In genomic region chr4:83910693-83911092, GRCh38 we compare ENCODE assay signal across 26 cellular contexts.
"Had no signal": no experiment of that assay in that cellular context is flagged by ENCODE, and none has a peak within 500 bp of the region (broad histone marks: within the 10 kb centered on the region; RNA-seq: fewer than 3 reads in every experiment).

No MANE protein-coding gene starts in this region.

- H3K4me3 Mint-ChIP-seq: activated CD4-positive, alpha-beta memory T cell treated with anti-CD3 and anti-CD28 coated beads for 36 hours; activated CD4-positive, alpha-beta T cell treated with anti-CD3 and anti-CD28 coated beads, Interleukin-2, amount 10 ng/mL, durations not matched to agents 24 days and 14 days; activated T-helper 1 cell treated with anti-CD3 and anti-CD28 coated beads, Interleukin-12 subunit alpha, Interleukin-12 subunit beta, Interleukin-2, Interleukin-4 antibody, amounts not matched to agents 30 ng/mL and 10 ng/mL and 1 ng/mL, durations not matched to agents 14 hours and 24 hours and 36 hours; naive B cell; stimulated activated naive CD8-positive, alpha-beta T cell treated with anti-CD3 and anti-CD28 coated beads, Interleukin-15, Interleukin-2, amounts not matched to agents 100 ng/mL and 50 ng/mL, for 24 hours; T-helper 17 cell had no signal

- DNase-seq: activated CD4-positive, alpha-beta memory T cell treated with anti-CD3 and anti-CD28 coated beads for 36 hours; activated CD4-positive, alpha-beta T cell treated with anti-CD3 and anti-CD28 coated beads, Interleukin-2, amount 10 ng/mL, durations not matched to agents 24 days and 14 days; activated CD4-positive, CD25-positive, alpha-beta regulatory T cell treated with anti-CD3 and anti-CD28 coated beads, Interleukin-2, amount 50 U/mL, for 72 hours; activated CD8-positive, alpha-beta memory T cell treated with anti-CD3 and anti-CD28 coated beads, Interleukin-2, amount 50 U/mL, for 4 hours; activated effector memory CD4-positive, alpha-beta T cell treated with anti-CD3 and anti-CD28 coated beads, Interleukin-2, amount 50 U/mL, for 16 hours; activated naive CD4-positive, alpha-beta T cell treated with anti-CD3 and anti-CD28 coated beads, Interleukin-2, amount 50 U/mL, for 16 hours; activated T-cell treated with anti-CD3 and anti-CD28 coated beads, Interleukin-2, amount 50 U/mL, for 1 hour; amniotic stem cell; brain microvascular endothelial cell; dorsolateral prefrontal cortex; effector memory CD4-positive, alpha-beta T cell; hippocampal formation; left cardiac atrium; left ventricle myocardium superior; mucosa of descending colon; naive B cell; nucleus accumbens; right cardiac atrium; stimulated activated CD4-positive, alpha-beta T cell treated with anti-CD3 and anti-CD28 coated beads, Interleukin-2, amount 100 ng/mL, for 48 hours; T-helper 17 cell; T1000; upper lobe of left lung had no signal

- H3K27ac Mint-ChIP-seq: activated CD4-positive, alpha-beta memory T cell treated with anti-CD3 and anti-CD28 coated beads for 36 hours; activated CD4-positive, alpha-beta T cell treated with anti-CD3 and anti-CD28 coated beads, Interleukin-2, amount 10 ng/mL, durations not matched to agents 24 days and 14 days; activated T-helper 1 cell treated with anti-CD3 and anti-CD28 coated beads, Interleukin-12 subunit alpha, Interleukin-12 subunit beta, Interleukin-2, Interleukin-4 antibody, amounts not matched to agents 30 ng/mL and 10 ng/mL and 1 ng/mL, durations not matched to agents 14 hours and 24 hours and 36 hours; naive B cell; stimulated activated naive CD8-positive, alpha-beta T cell treated with anti-CD3 and anti-CD28 coated beads, Interleukin-15, Interleukin-2, amounts not matched to agents 100 ng/mL and 50 ng/mL, for 24 hours; T-helper 17 cell had no signal

- H3K27ac ChIP-seq: brain microvascular endothelial cell, coronary artery, dorsolateral prefrontal cortex, gastroesophageal sphincter, upper lobe of left lung had no signal

- H3K4me1 ChIP-seq: upper lobe of left lung had no signal

- H3K4me1 Mint-ChIP-seq: activated CD4-positive, alpha-beta T cell treated with anti-CD3 and anti-CD28 coated beads, Interleukin-2, amount 10 ng/mL, durations not matched to agents 24 days and 14 days; naive B cell; T-helper 17 cell had no signal

- H3K36me3 Mint-ChIP-seq: activated CD4-positive, alpha-beta memory T cell treated with anti-CD3 and anti-CD28 coated beads for 36 hours; naive B cell had no signal

- H3K9me3 Mint-ChIP-seq: activated CD4-positive, alpha-beta memory T cell treated with anti-CD3 and anti-CD28 coated beads for 36 hours; activated CD4-positive, alpha-beta T cell treated with anti-CD3 and anti-CD28 coated beads, Interleukin-2, amount 10 ng/mL, durations not matched to agents 24 days and 14 days; activated T-helper 1 cell treated with anti-CD3 and anti-CD28 coated beads, Interleukin-12 subunit alpha, Interleukin-12 subunit beta, Interleukin-2, Interleukin-4 antibody, amounts not matched to agents 30 ng/mL and 10 ng/mL and 1 ng/mL, durations not matched to agents 14 hours and 24 hours and 36 hours; stimulated activated naive CD8-positive, alpha-beta T cell treated with anti-CD3 and anti-CD28 coated beads, Interleukin-15, Interleukin-2, amounts not matched to agents 100 ng/mL and 50 ng/mL, for 24 hours had no signal

- H3K36me3 ChIP-seq: brain microvascular endothelial cell, gastroesophageal sphincter, upper lobe of left lung had no signal

- H3K27me3 ChIP-seq: brain microvascular endothelial cell, gastroesophageal sphincter, upper lobe of left lung had no signal

- H3K27me3 Mint-ChIP-seq: activated CD4-positive, alpha-beta memory T cell treated with anti-CD3 and anti-CD28 coated beads for 36 hours; activated CD4-positive, alpha-beta T cell treated with anti-CD3 and anti-CD28 coated beads, Interleukin-2, amount 10 ng/mL, durations not matched to agents 24 days and 14 days had no signal

- H3K4me3 ChIP-seq: coronary artery, dorsolateral prefrontal cortex, gastroesophageal sphincter, mucosa of descending colon, upper lobe of left lung had no signal

- ATAC-seq: gastroesophageal sphincter, left cardiac atrium, left ventricle myocardium superior, mucosa of descending colon, right cardiac atrium, T-helper 17 cell had no signal

- H3K9me3 ChIP-seq: gastroesophageal sphincter, mucosa of descending colon, upper lobe of left lung had no signal
